ENCODE assay signal across 7 cellular contexts in genomic region chr5:180802325-180803180, GRCh38. TPM values are rescaled to one million over a fixed set of nuclear protein-coding genes. Genes with fewer than 3 reads are reported as not detected.
DNase-seq lines count a peak whose midpoint lies in the region; ATAC-seq and TF ChIP-seq lines count a peak whose summit lies in the region.

TSS of gene MGAT1 (minus strand) at chr5:180802806. CDS start at chr5:180792971, 9,835 bp downstream.

- TF ChIP-seq CTCF in left lung (IDR thresholded peaks at IDR 0.05) = no peak

- DNase-seq in NCI-H2171 treated with DMSO at 0.1 percent for 48 hours (lab: John Stamatoyannopoulos, UW) (peak; percentile 24), cortex of kidney (lab: John Stamatoyannopoulos, UW) (peak; percentile 64), left lung (peak; percentile 91 to 97)
- peak; percentile 79 for DNase-seq in activated CD4-positive, alpha-beta T cell treated with anti-CD3 and anti-CD28 coated beads for 4 hours
- peak; percentile 73 to 81 for DNase-seq in stimulated activated CD4-positive, alpha-beta T cell treated with anti-CD3 and anti-CD28 coated beads, Interleukin-2, amount 100 ng/mL, for 48 hours

- no peaks in the 10 kb centered on the region for H3K9me3 ChIP-seq in left lung

- ATAC-seq in GM18498 (IDR thresholded peaks at IDR 0.05; ENCODE audit: unreplicated experiment) (peak; percentile 68), HG02759 (IDR thresholded peaks at IDR 0.05; ENCODE audit: unreplicated experiment) (peak; percentile 56), left lung (peak; percentile 91)

- H3K27ac ChIP-seq in left lung = peak within 1 kb of the TSS; percentile 97 to 98

- intact Hi-C loops in left lung (cut with DNase I) = no loop called here

- no peaks in the 10 kb centered on the region for H3K27me3 ChIP-seq in left lung

- peaks cover 0 to 54% of the 10 kb centered on the region in 2 donors for H3K36me3 ChIP-seq in left lung

- peaks cover 51 to 92% of the 10 kb centered on the region in 2 donors for H3K4me1 ChIP-seq in left lung

- H3K4me3 ChIP-seq in left lung = peak within 1 kb of the TSS; percentile 98 to 99

RNA-seq across cellular contexts. Expression of gene MGAT1, which starts in this region (rescaled TPM):
- total RNA-seq in left lung = 100 to 1,000 TPM; 160 to 263 TPM

Comparison
In these comparisons a context has a peak if more than half of its experiments do, and no peak if none do; other contexts are left out.
1. Peak in every context shown above with its lines: DNase-seq, ATAC-seq, H3K4me3 ChIP-seq and H3K27ac ChIP-seq.
2. DNase-seq: peak in every context shown above with its lines; median percentile 94 in left lung; 79 in activated CD4-positive, alpha-beta T cell treated with anti-CD3 and anti-CD28 coated beads for 4 hours; 77 in stimulated activated CD4-positive, alpha-beta T cell treated with anti-CD3 and anti-CD28 coated beads, Interleukin-2, amount 100 ng/mL, for 48 hours; 64 in cortex of kidney; 24 in NCI-H2171 treated with DMSO at 0.1 percent for 48 hours.